27 cellular contexts compared by ENCODE assay signal in the genomic region with DNA sequence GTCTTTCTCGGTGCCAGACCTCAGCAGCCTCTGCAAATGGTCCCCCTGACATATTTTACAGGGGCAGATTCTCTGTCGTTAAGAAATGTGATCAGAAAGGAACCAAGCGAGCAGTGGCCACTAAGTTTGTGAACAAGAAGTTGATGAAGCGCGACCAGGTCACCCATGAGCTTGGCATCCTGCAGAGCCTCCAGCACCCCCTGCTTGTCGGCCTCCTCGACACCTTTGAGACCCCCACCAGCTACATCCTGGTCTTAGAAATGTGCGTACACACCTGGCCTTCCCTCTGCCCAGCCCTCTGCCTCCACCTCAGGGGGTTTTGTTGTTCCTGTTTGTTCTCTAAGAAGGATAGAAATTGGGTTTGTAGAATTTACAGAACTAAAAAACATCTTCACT.
"Had no signal": no experiment of that assay in that cellular context is flagged by ENCODE, and none has a peak within 500 bp of the region (broad histone marks: within the 10 kb centered on the region; RNA-seq: fewer than 3 reads in every experiment).

No MANE protein-coding gene starts in this region.

- H3K36me3 Mint-ChIP-seq: activated naive CD4-positive, alpha-beta T cell treated with anti-CD3 and anti-CD28 coated beads, Interleukin-2, amount 50 U/mL, for 24 hours; activated naive CD8-positive, alpha-beta T cell treated with anti-CD3 and anti-CD28 coated beads, Interleukin-2, amount 10 ng/mL, durations not matched to agents 7 days and 5 days had no signal

- H3K4me1 Mint-ChIP-seq: activated CD4-positive, alpha-beta T cell treated with anti-CD3 and anti-CD28 coated beads, Interleukin-2, amount 10 ng/mL, durations not matched to agents 7 days and 5 days; activated naive CD4-positive, alpha-beta T cell treated with anti-CD3 and anti-CD28 coated beads, Interleukin-2, amount 50 U/mL, for 24 hours had no signal

- H3K9me3 Mint-ChIP-seq: activated CD4-positive, alpha-beta T cell treated with anti-CD3 and anti-CD28 coated beads, Interleukin-2, amount 10 ng/mL, durations not matched to agents 7 days and 5 days; activated naive CD4-positive, alpha-beta T cell treated with anti-CD3 and anti-CD28 coated beads, Interleukin-2, amount 50 U/mL, for 24 hours; activated naive CD8-positive, alpha-beta T cell treated with anti-CD3 and anti-CD28 coated beads, Interleukin-2, amount 10 ng/mL, durations not matched to agents 7 days and 5 days; activated T-cell treated with anti-CD3 and anti-CD28 coated beads, Interleukin-2, amount 50 U/mL, for 24 hours; activated T-helper 2 cell treated with anti-CD3 and anti-CD28 coated beads, Interferon-gamma antibody, Interleukin-2, Interleukin-4, amounts not matched to agents 10 μg/mL and 5 μg/mL and 100 μg/mL, durations not matched to agents 14 hours and 24 hours and 36 hours had no signal

- H3K4me3 Mint-ChIP-seq: activated CD4-positive, alpha-beta T cell treated with anti-CD3 and anti-CD28 coated beads, Interleukin-2, amount 10 ng/mL, durations not matched to agents 7 days and 5 days; activated CD8-positive, alpha-beta T cell treated with anti-CD3 and anti-CD28 coated beads, Interleukin-2, amount 10 ng/mL, durations not matched to agents 7 days and 5 days; activated naive CD4-positive, alpha-beta T cell treated with anti-CD3 and anti-CD28 coated beads, Interleukin-2, amount 50 U/mL, for 24 hours; activated naive CD8-positive, alpha-beta T cell treated with anti-CD3 and anti-CD28 coated beads, Interleukin-2, amount 10 ng/mL, durations not matched to agents 7 days and 5 days; activated T-cell treated with anti-CD3 and anti-CD28 coated beads, Interleukin-2, amount 50 U/mL, for 24 hours had no signal

- H3K4me3 ChIP-seq: ascending aorta, cardiac muscle cell, K562, PC-9 had no signal

- H3K27ac Mint-ChIP-seq: activated CD4-positive, alpha-beta T cell treated with anti-CD3 and anti-CD28 coated beads, Interleukin-2, amount 10 ng/mL, durations not matched to agents 7 days and 5 days; activated CD8-positive, alpha-beta T cell treated with anti-CD3 and anti-CD28 coated beads, Interleukin-2, amount 10 ng/mL, durations not matched to agents 7 days and 5 days; activated naive CD4-positive, alpha-beta T cell treated with anti-CD3 and anti-CD28 coated beads, Interleukin-2, amount 50 U/mL, for 24 hours; activated naive CD8-positive, alpha-beta T cell treated with anti-CD3 and anti-CD28 coated beads, Interleukin-2, amount 10 ng/mL, durations not matched to agents 7 days and 5 days; activated T-cell treated with anti-CD3 and anti-CD28 coated beads, Interleukin-2, amount 50 U/mL, for 24 hours; activated T-helper 2 cell treated with anti-CD3 and anti-CD28 coated beads, Interferon-gamma antibody, Interleukin-2, Interleukin-4, amounts not matched to agents 10 μg/mL and 5 μg/mL and 100 μg/mL, durations not matched to agents 14 hours and 24 hours and 36 hours had no signal

- H3K9me3 ChIP-seq: ascending aorta had no signal

- H3K27me3 ChIP-seq: ascending aorta, cardiac muscle cell had no signal

- H3K27ac ChIP-seq: ascending aorta, cardiac muscle cell, PC-9 had no signal

- DNase-seq: activated CD4-positive, alpha-beta T cell treated with anti-CD3 and anti-CD28 coated beads, Interleukin-2, amount 10 ng/mL, durations not matched to agents 7 days and 5 days; activated CD4-positive, alpha-beta T cell treated with anti-CD3 and anti-CD28 coated beads, Interleukin-2, amount 50 U/mL, for 48 hours; activated CD8-positive, alpha-beta T cell treated with anti-CD3 and anti-CD28 coated beads, Interleukin-2, amount 10 ng/mL, durations not matched to agents 7 days and 5 days; activated gamma-delta T cell; activated naive CD4-positive, alpha-beta T cell treated with Interleukin-2 at 50 U/mL for 16 hours; activated naive CD8-positive, alpha-beta T cell treated with anti-CD3 and anti-CD28 coated beads, Interleukin-2, amount 10 ng/mL, durations not matched to agents 7 days and 5 days; activated T-cell treated with anti-CD3 and anti-CD28 coated beads, Interleukin-2, amount 50 U/mL, for 24 hours; amygdala; NCI-H1092 treated with DMSO at 0.1 percent for 48 hours; NCI-H1417; NCI-H146; NCI-H187; NCI-H2029 treated with DMSO at 0.1 percent for 48 hours; NCI-H2107; NCI-H2171; NCI-H510A; NCI-H526; NCI-H748 treated with DMSO at 0.1 percent for 48 hours; PC-9; Right ventricle myocardium superior; SW 1271; T1000 had no signal

- H3K27me3 Mint-ChIP-seq: activated CD4-positive, alpha-beta T cell treated with anti-CD3 and anti-CD28 coated beads, Interleukin-2, amount 10 ng/mL, durations not matched to agents 7 days and 5 days; activated naive CD4-positive, alpha-beta T cell treated with anti-CD3 and anti-CD28 coated beads, Interleukin-2, amount 50 U/mL, for 24 hours; activated naive CD8-positive, alpha-beta T cell treated with anti-CD3 and anti-CD28 coated beads, Interleukin-2, amount 10 ng/mL, durations not matched to agents 7 days and 5 days; activated T-cell treated with anti-CD3 and anti-CD28 coated beads, Interleukin-2, amount 50 U/mL, for 24 hours had no signal

- H3K4me1 ChIP-seq: ascending aorta had no signal

- ATAC-seq: activated CD8-positive, alpha-beta T cell treated with anti-CD3 and anti-CD28 coated beads, Interleukin-2, amount 10 ng/mL, durations not matched to agents 7 days and 5 days; K562 had no signal
